Comparison of ENCODE assay signal across 24 cellular contexts in the genomic region with DNA sequence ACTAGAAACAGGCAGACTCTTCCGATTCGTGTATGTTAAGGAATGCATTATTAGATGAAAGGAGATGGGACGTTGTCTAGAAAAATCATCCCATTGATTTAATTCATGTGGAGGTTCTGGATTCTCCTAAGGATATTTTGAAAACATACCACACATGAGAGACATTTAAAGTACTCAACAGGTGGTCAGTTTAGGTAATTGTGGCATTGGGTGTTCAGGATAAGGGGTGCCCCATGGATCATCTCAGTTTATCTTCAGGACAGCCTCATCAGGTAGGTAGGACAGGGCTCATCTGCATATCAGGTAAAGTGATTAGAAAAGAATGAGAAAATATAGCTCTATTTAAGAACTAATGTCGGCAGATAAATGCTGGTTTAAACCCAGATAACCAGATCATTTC. TPM values are rescaled to one million over a fixed set of nuclear protein-coding genes. Genes with fewer than 3 reads are reported as not detected.
DNase-seq lines count a peak whose midpoint lies in the region; ATAC-seq and TF ChIP-seq lines count a peak whose summit lies in the region.
"Had no signal": no experiment of that assay in that cellular context is flagged by ENCODE, and none has a peak within 500 bp of the region (broad histone marks: within the 10 kb centered on the region; RNA-seq: fewer than 3 reads in every experiment).

No MANE protein-coding gene starts in this region.

- H3K14ac ChIP-seq in neuronal stem cell (ENCODE audit: low read length): no peak overlapping the region

- no peak overlapping the region for H2BK15ac ChIP-seq in neuronal stem cell (ENCODE audit: low read length)

- peak overlapping the region; percentile 53 for H2AFZ ChIP-seq in neuronal stem cell (ENCODE audit: low read length)

- no peak overlapping the region for H2AK5ac ChIP-seq in neuronal stem cell (ENCODE audit: low read depth, low read length)

- no peaks in the 10 kb centered on the region for H3K36me3 Mint-ChIP-seq in activated CD8-positive, alpha-beta T cell treated with anti-CD3 and anti-CD28 coated beads for 36 hours (ENCODE audit: low read depth)
- H3K36me3 Mint-ChIP-seq: CD14-positive monocyte; CD4-positive, alpha-beta memory T cell; CD4-positive, CD25-positive, alpha-beta regulatory T cell; CD8-positive, alpha-beta memory T cell had no signal

- H3K4me2 ChIP-seq in neuronal stem cell (ENCODE audit: insufficient read depth, low read length, poor library complexity, severe bottlenecking): no peak overlapping the region
- H3K4me2 ChIP-seq: BLaER1 had no signal

- no peak overlapping the region for H3K23ac ChIP-seq in neuronal stem cell (ENCODE audit: low read depth, low read length, poor library complexity)

- POLR2A ChIA-PET in activated CD8-positive, alpha-beta T cell treated with anti-CD3 and anti-CD28 coated beads for 36 hours (lab: Charles Lee): no interaction called here

- no peaks in the 10 kb centered on the region for H3K9me3 Mint-ChIP-seq in activated CD8-positive, alpha-beta T cell treated with anti-CD3 and anti-CD28 coated beads for 36 hours

- H3K27ac ChIP-seq in esophagus muscularis mucosa (replicated peaks in 1 of 4) (no peak overlapping the region), neuronal stem cell (replicated peaks; ENCODE audit: low read length) (no peak overlapping the region)
- H3K27ac ChIP-seq: BLaER1 had no signal

- H2BK5ac ChIP-seq in neuronal stem cell (ENCODE audit: low read length): no peak overlapping the region

- no peak overlapping the region for H4K8ac ChIP-seq in neuronal stem cell (ENCODE audit: low read depth, low read length)

- H3K4me1 ChIP-seq in esophagus muscularis mucosa (no peaks in the 10 kb centered on the region), neuronal stem cell (ENCODE audit: control insufficient read depth in 2 of 2, insufficient read depth in 1 of 2, low read depth in 1 of 2, low read length in 2 of 2) (peaks cover 1 to 13% of the 10 kb centered on the region in 2 donors)
- H3K4me1 ChIP-seq: BE2C had no signal

- ATAC-seq in HG03521 (IDR thresholded peaks at IDR 0.05; ENCODE audit: unreplicated experiment): no peak
- ATAC-seq in activated CD8-positive, alpha-beta T cell treated with anti-CD3 and anti-CD28 coated beads for 36 hours: no peak
- ATAC-seq: GM12878 had no signal

- intact Hi-C loops in esophagus muscularis mucosa (cut with DNase I): no loop called here
- intact Hi-C loops in activated CD8-positive, alpha-beta T cell treated with anti-CD3 and anti-CD28 coated beads for 36 hours (cut with micrococcal nuclease): no loop called here

- DNase-seq in esophagus muscularis mucosa (ENCODE audit: extremely low spot score): peak; percentile 21
- no peak for DNase-seq in neuronal stem cell (ENCODE audit: low spot score)
- DNase-seq in activated CD8-positive, alpha-beta T cell treated with anti-CD3 and anti-CD28 coated beads for 36 hours: no peak
- no peak for DNase-seq in foreskin melanocyte
- DNase-seq: 8988T; ACHN; BE2C; C1 segment of cervical spinal cord; CD4-positive, alpha-beta memory T cell; CD4-positive, CD25-positive, alpha-beta regulatory T cell; CD8-positive, alpha-beta memory T cell; COR-L47; DMS 273 treated with DMSO at 0.1 percent for 48 hours; DMS153; DMS53; DMS79; DND-41; EL; GDM1 had no signal

- H3K9ac ChIP-seq in neuronal stem cell (ENCODE audit: low read depth, low read length, poor library complexity): no peak overlapping the region
- H3K9ac ChIP-seq: BLaER1 had no signal

- H3K27me3 ChIP-seq in esophagus muscularis mucosa (peaks cover 0 to 4% (median 0%) of the 10 kb centered on the region in 4 donors), neuronal stem cell (ENCODE audit: control insufficient read depth in 3 of 3, insufficient read depth in 3 of 3, low read depth in 1 of 3, low read length in 3 of 3) (no peaks in the 10 kb centered on the region)
- H3K27me3 ChIP-seq: BE2C, BLaER1 had no signal

- no peak overlapping the region for H2BK12ac ChIP-seq in neuronal stem cell (ENCODE audit: low read length)

- H3K27ac Mint-ChIP-seq in activated CD8-positive, alpha-beta T cell treated with anti-CD3 and anti-CD28 coated beads for 36 hours: no peak overlapping the region
- H3K27ac Mint-ChIP-seq: CD14-positive monocyte; CD4-positive, alpha-beta memory T cell; CD4-positive, CD25-positive, alpha-beta regulatory T cell; CD8-positive, alpha-beta memory T cell had no signal

- no peak overlapping the region for H2BK120ac ChIP-seq in neuronal stem cell (ENCODE audit: low read depth, low read length)

- no peaks in the 10 kb centered on the region for H3K4me1 Mint-ChIP-seq in activated CD8-positive, alpha-beta T cell treated with anti-CD3 and anti-CD28 coated beads for 36 hours (ENCODE audit: low read depth)
- H3K4me1 Mint-ChIP-seq: CD14-positive monocyte; CD4-positive, alpha-beta memory T cell; CD8-positive, alpha-beta memory T cell had no signal

- CTCF ChIA-PET in activated CD8-positive, alpha-beta T cell treated with anti-CD3 and anti-CD28 coated beads for 36 hours (lab: Charles Lee): no interaction called here

- H3K18ac ChIP-seq in neuronal stem cell (ENCODE audit: low read length): no peak overlapping the region

- no peaks in the 10 kb centered on the region for H3K9me3 ChIP-seq in esophagus muscularis mucosa
- no peaks in the 10 kb centered on the region for H3K9me3 ChIP-seq in neuronal stem cell (replicated peaks in 1 of 2; ENCODE audit: control insufficient read depth in 2 of 2, insufficient read depth in 1 of 2, low read depth in 1 of 2, low read length in 2 of 2)
- H3K9me3 ChIP-seq: BE2C, BLaER1 had no signal

- no peak overlapping the region for H3K4me3 Mint-ChIP-seq in activated CD8-positive, alpha-beta T cell treated with anti-CD3 and anti-CD28 coated beads for 36 hours
- H3K4me3 Mint-ChIP-seq: CD14-positive monocyte; CD4-positive, alpha-beta memory T cell; CD4-positive, CD25-positive, alpha-beta regulatory T cell; CD8-positive, alpha-beta memory T cell had no signal

- H3K79me1 ChIP-seq in neuronal stem cell (ENCODE audit: low read depth, low read length): no peaks in the 10 kb centered on the region

- H4K91ac ChIP-seq in neuronal stem cell (ENCODE audit: low read depth, low read length, poor library complexity): no peak overlapping the region

- WGBS in esophagus muscularis mucosa: 74% methylated on average over 4 of the region's 4 CpGs
- no CpG with 5 or more reads among the region's 4 CpGs for WGBS in neuronal stem cell (ENCODE audit: extremely low coverage in 2 of 2, insufficient read length in 2 of 2, insufficient replicate concordance in 1 of 2), 2 donors

- H3K36me3 ChIP-seq in esophagus muscularis mucosa: no peaks in the 10 kb centered on the region
- H3K36me3 ChIP-seq in neuronal stem cell (replicated peaks in 1 of 2; ENCODE audit: control insufficient read depth in 2 of 2, insufficient read depth in 2 of 2, low read length in 2 of 2): no peaks in the 10 kb centered on the region
- H3K36me3 ChIP-seq: BE2C, BLaER1 had no signal

- peaks cover under 1% of the 10 kb centered on the region for H3K27me3 Mint-ChIP-seq in activated CD8-positive, alpha-beta T cell treated with anti-CD3 and anti-CD28 coated beads for 36 hours
- H3K27me3 Mint-ChIP-seq: CD4-positive, CD25-positive, alpha-beta regulatory T cell had no signal

- TF ChIP-seq CTCF in esophagus muscularis mucosa (IDR thresholded peaks at IDR 0.05): no peak
- TF ChIP-seq CTCF in activated CD8-positive, alpha-beta T cell treated with anti-CD3 and anti-CD28 coated beads for 36 hours (IDR thresholded peaks at IDR 0.05): no peak

- H3K4ac ChIP-seq in neuronal stem cell (ENCODE audit: low read length): no peak overlapping the region

- TF ChIP-seq POLR2A in esophagus muscularis mucosa (IDR thresholded peaks at IDR 0.05; ENCODE audit: low read depth): no peak

- TF ChIP-seq EP300 in esophagus muscularis mucosa (IDR thresholded peaks at IDR 0.05): no peak

- H3K4me3 ChIP-seq in esophagus muscularis mucosa (no peak overlapping the region), neuronal stem cell (ENCODE audit: low read length in 2 of 2) (no peak overlapping the region)
- H3K4me3 ChIP-seq: BLaER1, GM12878 had no signal

RNA-seq across cellular contexts. Expression of gene PDE10A, which starts 15.9 kb away (rescaled TPM):
- total RNA-seq in esophagus muscularis mucosa: 1 to 10 TPM; 2.9 to 8.8 (median 3.9) TPM
- 9.7 TPM for polyA plus RNA-seq in neuronal stem cell (2013, experiment 1 of 2)
- polyA plus RNA-seq in neuronal stem cell (2013, experiment 2 of 2): 9.7 TPM
- total RNA-seq in activated CD8-positive, alpha-beta T cell treated with anti-CD3 and anti-CD28 coated beads for 36 hours: not detected
- total RNA-seq: CD4-positive, alpha-beta memory T cell; CD4-positive, CD25-positive, alpha-beta regulatory T cell; CD8-positive, alpha-beta memory T cell; G401 had no signal
- polyA plus RNA-seq: CD14-positive monocyte; CD4-positive, alpha-beta memory T cell; CD4-positive, CD25-positive, alpha-beta regulatory T cell; CD8-positive, alpha-beta memory T cell had no signal
